ENCODE assay signal across 8 cellular contexts in genomic region chr5:80255425-80255751, GRCh38. TPM values are rescaled to one million over a fixed set of nuclear protein-coding genes. Genes with fewer than 3 reads are reported as not detected.
DNase-seq lines count a peak whose midpoint lies in the region; ATAC-seq and TF ChIP-seq lines count a peak whose summit lies in the region.

No MANE protein-coding gene starts in this region.

- H3K4me1 Mint-ChIP-seq in endothelial cell (ENCODE audit: unreplicated experiment), result peaks cover 52% of the 10 kb centered on the region
- peaks cover 55% of the 10 kb centered on the region for H3K4me1 Mint-ChIP-seq in mesothelial cell of epicardium

- peaks cover 12% of the 10 kb centered on the region for H3K27me3 Mint-ChIP-seq in endothelial cell (ENCODE audit: unreplicated experiment)
- no peaks in the 10 kb centered on the region for H3K27me3 Mint-ChIP-seq in mesothelial cell of epicardium (ENCODE audit: low read depth)

- peak overlapping the region; percentile 77 for H3K4me3 ChIP-seq in Jurkat, Clone E6-1 (ENCODE audit: low read length)

- H3K36me3 Mint-ChIP-seq in endothelial cell (ENCODE audit: low read depth, unreplicated experiment) (peaks cover 22% of the 10 kb centered on the region), mesothelial cell of epicardium (no peaks in the 10 kb centered on the region)

- DNase-seq in GDM1 (lab: John Stamatoyannopoulos, UW) (peak; percentile 38), endothelial cell (ENCODE audit: low spot score) (peak; percentile 69), mesothelial cell of epicardium (ENCODE audit: low spot score in 2 of 2, unreplicated experiment in 2 of 2) (peak; percentile 36 to 71), stromal cell of bone marrow (ENCODE audit: low read depth) (peak; percentile 36), DMS153 treated with DMSO at 0.1 percent for 48 hours (lab: John Stamatoyannopoulos, UW; ENCODE audit: unreplicated experiment) (no peak)
- no peak for DNase-seq in Jurkat, Clone E6-1 (ENCODE audit: low read depth, low spot score)
- peak; percentile 17 for DNase-seq in activated CD4-positive, CD25-positive, alpha-beta regulatory T cell treated with anti-CD3 and anti-CD28 coated beads, Interleukin-2, amount 50 U/mL, for 16 hours (ENCODE audit: low read depth, low spot score)

- H3K9me3 Mint-ChIP-seq in endothelial cell (ENCODE audit: unreplicated experiment) (no peaks in the 10 kb centered on the region), mesothelial cell of epicardium (no peaks in the 10 kb centered on the region)

- peak overlapping the region; percentile 90 for H3K27ac Mint-ChIP-seq in endothelial cell (ENCODE audit: unreplicated experiment)
- H3K27ac Mint-ChIP-seq in mesothelial cell of epicardium, result peak overlapping the region; percentile 70

- H3K4me3 Mint-ChIP-seq in endothelial cell (ENCODE audit: unreplicated experiment) (peak overlapping the region; percentile 96), mesothelial cell of epicardium (peak overlapping the region; percentile 74)

- ATAC-seq in GM21723 (IDR thresholded peaks at IDR 0.05; ENCODE audit: unreplicated experiment), result peak; percentile 46

- TF ChIP-seq CTCF in endothelial cell (IDR thresholded peaks at IDR 0.05; ENCODE audit: unreplicated experiment) (no peak), mesothelial cell of epicardium (IDR thresholded peaks at IDR 0.05; ENCODE audit: unreplicated experiment) (no peak)

RNA-seq across cellular contexts. Expression of gene SERINC5, which starts 0.5 kb away (rescaled TPM):
- polyA plus RNA-seq in Jurkat, Clone E6-1 (2012; ENCODE audit: insufficient read depth, insufficient read length), result 50.4 TPM
- total RNA-seq in endothelial cell (ENCODE audit: unreplicated experiment), result 122 TPM
- 87.6 to 91.0 TPM (median 89.5 TPM) in 3 replicates for total RNA-seq in mesothelial cell of epicardium

Comparison
In these comparisons a context has a peak if more than half of its experiments do, and no peak if none do; other contexts are left out.
1. DNase-seq: peak in GDM1 (single experiment), activated CD4-positive, CD25-positive, alpha-beta regulatory T cell treated with anti-CD3 and anti-CD28 coated beads, Interleukin-2, amount 50 U/mL, for 16 hours (single experiment), endothelial cell (single experiment), mesothelial cell of epicardium (2 of 2) and stromal cell of bone marrow (single experiment); none in Jurkat, Clone E6-1 (single experiment) and DMS153 treated with DMSO at 0.1 percent for 48 hours (single experiment).